Comparison of ENCODE assay signal across 1 cellular context in the genomic region with DNA sequence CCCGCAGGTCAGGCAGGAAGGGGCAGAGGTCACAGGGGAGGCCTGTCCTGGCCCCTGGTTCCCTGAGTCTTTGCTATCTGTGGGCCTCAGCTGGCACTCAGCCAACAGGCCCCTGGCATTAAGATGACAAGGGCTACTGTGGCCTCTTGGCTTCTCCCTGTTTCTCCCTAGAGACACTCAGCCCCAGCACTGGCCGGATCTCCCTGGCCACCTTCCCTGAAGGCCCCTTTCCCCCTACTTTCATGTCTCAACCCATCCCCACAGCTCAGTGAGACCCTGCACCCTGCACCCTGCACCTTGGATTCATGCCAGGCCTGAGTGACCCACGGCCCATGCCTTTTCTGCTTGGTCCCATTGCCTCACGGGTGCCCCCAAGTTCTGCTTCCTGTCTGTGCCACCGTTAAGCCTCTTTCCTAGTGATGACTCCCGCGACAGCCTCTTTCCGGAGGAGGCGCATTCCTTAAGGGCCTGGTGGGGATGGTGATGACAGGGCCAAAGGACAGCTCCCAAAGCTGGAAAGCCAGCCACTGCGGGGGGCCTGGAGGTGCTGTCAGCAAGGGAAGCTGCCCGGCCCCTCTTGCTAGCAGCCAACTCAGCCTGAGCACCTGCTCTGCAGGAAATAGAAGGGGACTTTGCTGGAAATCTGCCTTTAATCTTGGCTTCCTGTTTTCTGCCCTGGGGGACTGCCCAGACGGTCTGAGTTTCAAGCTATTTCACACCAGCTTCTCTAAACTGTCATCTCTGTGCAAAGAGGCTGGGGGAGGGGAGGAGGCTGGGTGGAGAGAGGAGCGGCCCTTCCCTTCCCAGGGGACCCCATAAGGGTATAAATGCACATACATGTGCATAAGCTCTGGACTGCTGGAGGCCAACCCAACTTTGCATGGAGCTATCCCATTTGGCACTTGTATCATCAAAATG.
TF ChIP-seq lines count a peak whose summit lies in the region.

No MANE protein-coding gene starts in this region.

TF ChIP-seq in HepG2, 621 proteins besides CTCF, POLR2A, EP300 and RAD21 (continued from another document and continues in another):
- no peak for TF ChIP-seq MLLT10 (CRISPR knock-in tag; IDR thresholded peaks at IDR 0.05)
- TF ChIP-seq JUND (CRISPR knock-in tag; IDR thresholded peaks at IDR 0.05), result no peak
- peak; percentile 37 for TF ChIP-seq GABPB1 (CRISPR knock-in tag; IDR thresholded peaks at IDR 0.05)
- no peak for TF ChIP-seq SKI (IDR thresholded peaks at IDR 0.05; ENCODE audit: partially characterized antibody)
- TF ChIP-seq ZNF501 (CRISPR knock-in tag; IDR thresholded peaks at IDR 0.05), result no peak
- TF ChIP-seq, protein P1, sequence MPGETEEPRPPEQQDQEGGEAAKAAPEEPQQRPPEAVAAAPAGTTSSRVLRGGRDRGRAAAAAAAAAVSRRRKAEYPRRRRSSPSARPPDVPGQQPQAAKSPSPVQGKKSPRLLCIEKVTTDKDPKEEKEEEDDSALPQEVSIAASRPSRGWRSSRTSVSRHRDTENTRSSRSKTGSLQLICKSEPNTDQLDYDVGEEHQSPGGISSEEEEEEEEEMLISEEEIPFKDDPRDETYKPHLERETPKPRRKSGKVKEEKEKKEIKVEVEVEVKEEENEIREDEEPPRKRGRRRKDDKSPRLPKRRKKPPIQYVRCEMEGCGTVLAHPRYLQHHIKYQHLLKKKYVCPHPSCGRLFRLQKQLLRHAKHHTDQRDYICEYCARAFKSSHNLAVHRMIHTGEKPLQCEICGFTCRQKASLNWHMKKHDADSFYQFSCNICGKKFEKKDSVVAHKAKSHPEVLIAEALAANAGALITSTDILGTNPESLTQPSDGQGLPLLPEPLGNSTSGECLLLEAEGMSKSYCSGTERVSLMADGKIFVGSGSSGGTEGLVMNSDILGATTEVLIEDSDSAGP (CRISPR knock-in tag; IDR thresholded peaks at IDR 0.05; ENCODE audit: borderline replicate concordance), result 0 out of 2 replicates have a peak, but pooled peaks have one; percentile 32
- TF ChIP-seq, protein P2, sequence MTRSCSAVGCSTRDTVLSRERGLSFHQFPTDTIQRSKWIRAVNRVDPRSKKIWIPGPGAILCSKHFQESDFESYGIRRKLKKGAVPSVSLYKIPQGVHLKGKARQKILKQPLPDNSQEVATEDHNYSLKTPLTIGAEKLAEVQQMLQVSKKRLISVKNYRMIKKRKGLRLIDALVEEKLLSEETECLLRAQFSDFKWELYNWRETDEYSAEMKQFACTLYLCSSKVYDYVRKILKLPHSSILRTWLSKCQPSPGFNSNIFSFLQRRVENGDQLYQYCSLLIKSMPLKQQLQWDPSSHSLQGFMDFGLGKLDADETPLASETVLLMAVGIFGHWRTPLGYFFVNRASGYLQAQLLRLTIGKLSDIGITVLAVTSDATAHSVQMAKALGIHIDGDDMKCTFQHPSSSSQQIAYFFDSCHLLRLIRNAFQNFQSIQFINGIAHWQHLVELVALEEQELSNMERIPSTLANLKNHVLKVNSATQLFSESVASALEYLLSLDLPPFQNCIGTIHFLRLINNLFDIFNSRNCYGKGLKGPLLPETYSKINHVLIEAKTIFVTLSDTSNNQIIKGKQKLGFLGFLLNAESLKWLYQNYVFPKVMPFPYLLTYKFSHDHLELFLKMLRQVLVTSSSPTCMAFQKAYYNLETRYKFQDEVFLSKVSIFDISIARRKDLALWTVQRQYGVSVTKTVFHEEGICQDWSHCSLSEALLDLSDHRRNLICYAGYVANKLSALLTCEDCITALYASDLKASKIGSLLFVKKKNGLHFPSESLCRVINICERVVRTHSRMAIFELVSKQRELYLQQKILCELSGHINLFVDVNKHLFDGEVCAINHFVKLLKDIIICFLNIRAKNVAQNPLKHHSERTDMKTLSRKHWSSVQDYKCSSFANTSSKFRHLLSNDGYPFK (CRISPR knock-in tag; IDR thresholded peaks at IDR 0.05; ENCODE audit: borderline replicate concordance), result peak; percentile 77; the same call in 1 of the 2 replicates
- no peak for TF ChIP-seq HOXA7 (CRISPR knock-in tag; IDR thresholded peaks at IDR 0.05)
- no peak for TF ChIP-seq ZSCAN31 (CRISPR knock-in tag; IDR thresholded peaks at IDR 0.05; ENCODE audit: low read depth)
- TF ChIP-seq, protein P3, sequence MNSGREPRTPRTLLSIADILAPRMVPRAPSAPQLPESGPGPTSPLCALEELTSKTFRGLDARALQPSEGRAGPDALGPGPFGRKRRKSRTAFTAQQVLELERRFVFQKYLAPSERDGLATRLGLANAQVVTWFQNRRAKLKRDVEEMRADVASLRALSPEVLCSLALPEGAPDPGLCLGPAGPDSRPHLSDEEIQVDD (CRISPR knock-in tag; IDR thresholded peaks at IDR 0.05; ENCODE audit: borderline replicate concordance), result no peak
- TF ChIP-seq ZFX (CRISPR knock-in tag; IDR thresholded peaks at IDR 0.05; ENCODE audit: low read depth), result peak; percentile 50
- TF ChIP-seq SP4 (CRISPR knock-in tag; IDR thresholded peaks at IDR 0.05), result 0 out of 2 replicates have a peak, but pooled peaks have one; percentile 17
- TF ChIP-seq HNF4G (IDR thresholded peaks at IDR 0.05; ENCODE audit: borderline replicate concordance, low read depth, low read length), result no peak
- no peak for TF ChIP-seq HNF4G (CRISPR knock-in tag; IDR thresholded peaks at IDR 0.05; ENCODE audit: borderline replicate concordance, low read depth)
- 0 out of 2 replicates have a peak, but pooled peaks have one; percentile 37 for TF ChIP-seq NR2C2 (CRISPR knock-in tag; IDR thresholded peaks at IDR 0.05; ENCODE audit: borderline replicate concordance)
- TF ChIP-seq, protein P4, sequence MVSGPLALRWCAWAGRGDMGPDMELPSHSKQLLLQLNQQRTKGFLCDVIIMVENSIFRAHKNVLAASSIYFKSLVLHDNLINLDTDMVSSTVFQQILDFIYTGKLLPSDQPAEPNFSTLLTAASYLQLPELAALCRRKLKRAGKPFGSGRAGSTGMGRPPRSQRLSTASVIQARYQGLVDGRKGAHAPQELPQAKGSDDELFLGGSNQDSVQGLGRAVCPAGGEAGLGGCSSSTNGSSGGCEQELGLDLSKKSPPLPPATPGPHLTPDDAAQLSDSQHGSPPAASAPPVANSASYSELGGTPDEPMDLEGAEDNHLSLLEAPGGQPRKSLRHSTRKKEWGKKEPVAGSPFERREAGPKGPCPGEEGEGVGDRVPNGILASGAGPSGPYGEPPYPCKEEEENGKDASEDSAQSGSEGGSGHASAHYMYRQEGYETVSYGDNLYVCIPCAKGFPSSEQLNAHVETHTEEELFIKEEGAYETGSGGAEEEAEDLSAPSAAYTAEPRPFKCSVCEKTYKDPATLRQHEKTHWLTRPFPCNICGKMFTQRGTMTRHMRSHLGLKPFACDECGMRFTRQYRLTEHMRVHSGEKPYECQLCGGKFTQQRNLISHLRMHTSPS (CRISPR knock-in tag; IDR thresholded peaks at IDR 0.05; ENCODE audit: low read depth), result peak; percentile 73; the same call in 1 of the 2 replicates
- no peak for TF ChIP-seq ATM (IDR thresholded peaks at IDR 0.05; ENCODE audit: borderline replicate concordance)
- no peak for TF ChIP-seq TEAD3 (CRISPR knock-in tag; optimal IDR thresholded peaks at IDR 0.05; ENCODE audit: borderline replicate concordance)
- no peak for TF ChIP-seq FOXA1 (IDR thresholded peaks at IDR 0.05)
- TF ChIP-seq FOXA1 (CRISPR knock-in tag; IDR thresholded peaks at IDR 0.05), result no peak
- TF ChIP-seq ZNF101 (CRISPR knock-in tag; IDR thresholded peaks at IDR 0.05; ENCODE audit: borderline replicate concordance, low read depth), result no peak
- no peak for TF ChIP-seq ZNF30 (CRISPR knock-in tag; IDR thresholded peaks at IDR 0.05)
- TF ChIP-seq CENPT (CRISPR knock-in tag; IDR thresholded peaks at IDR 0.05; ENCODE audit: low read depth), result no peak
- TF ChIP-seq, protein P5, sequence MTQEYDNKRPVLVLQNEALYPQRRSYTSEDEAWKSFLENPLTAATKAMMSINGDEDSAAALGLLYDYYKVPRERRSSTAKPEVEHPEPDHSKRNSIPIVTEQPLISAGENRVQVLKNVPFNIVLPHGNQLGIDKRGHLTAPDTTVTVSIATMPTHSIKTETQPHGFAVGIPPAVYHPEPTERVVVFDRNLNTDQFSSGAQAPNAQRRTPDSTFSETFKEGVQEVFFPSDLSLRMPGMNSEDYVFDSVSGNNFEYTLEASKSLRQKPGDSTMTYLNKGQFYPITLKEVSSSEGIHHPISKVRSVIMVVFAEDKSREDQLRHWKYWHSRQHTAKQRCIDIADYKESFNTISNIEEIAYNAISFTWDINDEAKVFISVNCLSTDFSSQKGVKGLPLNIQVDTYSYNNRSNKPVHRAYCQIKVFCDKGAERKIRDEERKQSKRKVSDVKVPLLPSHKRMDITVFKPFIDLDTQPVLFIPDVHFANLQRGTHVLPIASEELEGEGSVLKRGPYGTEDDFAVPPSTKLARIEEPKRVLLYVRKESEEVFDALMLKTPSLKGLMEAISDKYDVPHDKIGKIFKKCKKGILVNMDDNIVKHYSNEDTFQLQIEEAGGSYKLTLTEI (CRISPR knock-in tag; conservative IDR thresholded peaks at IDR 0.05), result no peak
- peak; percentile 64 for TF ChIP-seq LCORL (IDR thresholded peaks at IDR 0.05)
- no peak for TF ChIP-seq LCORL (CRISPR knock-in tag; IDR thresholded peaks at IDR 0.05)
- TF ChIP-seq, protein P6, sequence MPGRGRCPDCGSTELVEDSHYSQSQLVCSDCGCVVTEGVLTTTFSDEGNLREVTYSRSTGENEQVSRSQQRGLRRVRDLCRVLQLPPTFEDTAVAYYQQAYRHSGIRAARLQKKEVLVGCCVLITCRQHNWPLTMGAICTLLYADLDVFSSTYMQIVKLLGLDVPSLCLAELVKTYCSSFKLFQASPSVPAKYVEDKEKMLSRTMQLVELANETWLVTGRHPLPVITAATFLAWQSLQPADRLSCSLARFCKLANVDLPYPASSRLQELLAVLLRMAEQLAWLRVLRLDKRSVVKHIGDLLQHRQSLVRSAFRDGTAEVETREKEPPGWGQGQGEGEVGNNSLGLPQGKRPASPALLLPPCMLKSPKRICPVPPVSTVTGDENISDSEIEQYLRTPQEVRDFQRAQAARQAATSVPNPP (CRISPR knock-in tag; IDR thresholded peaks at IDR 0.05), result no peak
- no peak for TF ChIP-seq CEBPG (CRISPR knock-in tag; IDR thresholded peaks at IDR 0.05)
- TF ChIP-seq CHD4 (IDR thresholded peaks at IDR 0.05; ENCODE audit: borderline replicate concordance, low read length), result no peak
- no peak for TF ChIP-seq MIER3 (CRISPR knock-in tag; IDR thresholded peaks at IDR 0.05; ENCODE audit: borderline replicate concordance)
- TF ChIP-seq MEIS2 (CRISPR knock-in tag; IDR thresholded peaks at IDR 0.05), result 0 out of 2 replicates have a peak, but pooled peaks have one; percentile 38
- TF ChIP-seq, protein P7, sequence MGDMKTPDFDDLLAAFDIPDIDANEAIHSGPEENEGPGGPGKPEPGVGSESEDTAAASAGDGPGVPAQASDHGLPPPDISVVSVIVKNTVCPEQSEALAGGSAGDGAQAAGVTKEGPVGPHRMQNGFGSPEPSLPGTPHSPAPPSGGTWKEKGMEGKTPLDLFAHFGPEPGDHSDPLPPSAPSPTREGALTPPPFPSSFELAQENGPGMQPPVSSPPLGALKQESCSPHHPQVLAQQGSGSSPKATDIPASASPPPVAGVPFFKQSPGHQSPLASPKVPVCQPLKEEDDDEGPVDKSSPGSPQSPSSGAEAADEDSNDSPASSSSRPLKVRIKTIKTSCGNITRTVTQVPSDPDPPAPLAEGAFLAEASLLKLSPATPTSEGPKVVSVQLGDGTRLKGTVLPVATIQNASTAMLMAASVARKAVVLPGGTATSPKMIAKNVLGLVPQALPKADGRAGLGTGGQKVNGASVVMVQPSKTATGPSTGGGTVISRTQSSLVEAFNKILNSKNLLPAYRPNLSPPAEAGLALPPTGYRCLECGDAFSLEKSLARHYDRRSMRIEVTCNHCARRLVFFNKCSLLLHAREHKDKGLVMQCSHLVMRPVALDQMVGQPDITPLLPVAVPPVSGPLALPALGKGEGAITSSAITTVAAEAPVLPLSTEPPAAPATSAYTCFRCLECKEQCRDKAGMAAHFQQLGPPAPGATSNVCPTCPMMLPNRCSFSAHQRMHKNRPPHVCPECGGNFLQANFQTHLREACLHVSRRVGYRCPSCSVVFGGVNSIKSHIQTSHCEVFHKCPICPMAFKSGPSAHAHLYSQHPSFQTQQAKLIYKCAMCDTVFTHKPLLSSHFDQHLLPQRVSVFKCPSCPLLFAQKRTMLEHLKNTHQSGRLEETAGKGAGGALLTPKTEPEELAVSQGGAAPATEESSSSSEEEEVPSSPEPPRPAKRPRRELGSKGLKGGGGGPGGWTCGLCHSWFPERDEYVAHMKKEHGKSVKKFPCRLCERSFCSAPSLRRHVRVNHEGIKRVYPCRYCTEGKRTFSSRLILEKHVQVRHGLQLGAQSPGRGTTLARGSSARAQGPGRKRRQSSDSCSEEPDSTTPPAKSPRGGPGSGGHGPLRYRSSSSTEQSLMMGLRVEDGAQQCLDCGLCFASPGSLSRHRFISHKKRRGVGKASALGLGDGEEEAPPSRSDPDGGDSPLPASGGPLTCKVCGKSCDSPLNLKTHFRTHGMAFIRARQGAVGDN (CRISPR knock-in tag; IDR thresholded peaks at IDR 0.05), result peak; percentile 52
- TF ChIP-seq, protein P8, sequence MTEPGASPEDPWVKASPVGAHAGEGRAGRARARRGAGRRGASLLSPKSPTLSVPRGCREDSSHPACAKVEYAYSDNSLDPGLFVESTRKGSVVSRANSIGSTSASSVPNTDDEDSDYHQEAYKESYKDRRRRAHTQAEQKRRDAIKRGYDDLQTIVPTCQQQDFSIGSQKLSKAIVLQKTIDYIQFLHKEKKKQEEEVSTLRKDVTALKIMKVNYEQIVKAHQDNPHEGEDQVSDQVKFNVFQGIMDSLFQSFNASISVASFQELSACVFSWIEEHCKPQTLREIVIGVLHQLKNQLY (CRISPR knock-in tag; IDR thresholded peaks at IDR 0.05), result no peak
- TF ChIP-seq ZNF557 (CRISPR knock-in tag; IDR thresholded peaks at IDR 0.05), result no peak
- TF ChIP-seq, protein P9, sequence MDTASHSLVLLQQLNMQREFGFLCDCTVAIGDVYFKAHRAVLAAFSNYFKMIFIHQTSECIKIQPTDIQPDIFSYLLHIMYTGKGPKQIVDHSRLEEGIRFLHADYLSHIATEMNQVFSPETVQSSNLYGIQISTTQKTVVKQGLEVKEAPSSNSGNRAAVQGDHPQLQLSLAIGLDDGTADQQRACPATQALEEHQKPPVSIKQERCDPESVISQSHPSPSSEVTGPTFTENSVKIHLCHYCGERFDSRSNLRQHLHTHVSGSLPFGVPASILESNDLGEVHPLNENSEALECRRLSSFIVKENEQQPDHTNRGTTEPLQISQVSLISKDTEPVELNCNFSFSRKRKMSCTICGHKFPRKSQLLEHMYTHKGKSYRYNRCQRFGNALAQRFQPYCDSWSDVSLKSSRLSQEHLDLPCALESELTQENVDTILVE (CRISPR knock-in tag; IDR thresholded peaks at IDR 0.05), result no peak
- no peak for TF ChIP-seq DNMT1 (CRISPR knock-in tag; IDR thresholded peaks at IDR 0.05)
- no peak for TF ChIP-seq SP5 (CRISPR knock-in tag; IDR thresholded peaks at IDR 0.05; ENCODE audit: borderline replicate concordance, low read depth)
- no peak for TF ChIP-seq ELF3 (CRISPR knock-in tag; IDR thresholded peaks at IDR 0.05)
- no peak for TF ChIP-seq NCOA2 (CRISPR knock-in tag; IDR thresholded peaks at IDR 0.05)
- TF ChIP-seq PHF20 (CRISPR knock-in tag; IDR thresholded peaks at IDR 0.05), result no peak
- TF ChIP-seq KDM1A (CRISPR knock-in tag; IDR thresholded peaks at IDR 0.05), result no peak
- TF ChIP-seq NAIF1 (CRISPR knock-in tag; IDR thresholded peaks at IDR 0.05; ENCODE audit: borderline replicate concordance), result no peak
- peak; percentile 27; the same call in 1 of the 2 replicates for TF ChIP-seq GATAD2A (CRISPR knock-in tag; IDR thresholded peaks at IDR 0.05)
